ENCODE assay signal across 7 cellular contexts in genomic region chr3:43962043-43962442, GRCh38.
"Had no signal": no experiment of that assay in that cellular context is flagged by ENCODE, and none has a peak within 500 bp of the region (broad histone marks: within the 10 kb centered on the region; RNA-seq: fewer than 3 reads in every experiment).

No MANE protein-coding gene starts in this region.

- H3K4me3 Mint-ChIP-seq: H9, HFFc6 had no signal

- H3K27ac ChIP-seq: GM23248, HL-60 had no signal

- H3K27ac Mint-ChIP-seq: H9, HFFc6 had no signal

- H3K9me3 Mint-ChIP-seq: H9, HFFc6 had no signal

- ATAC-seq: K562 had no signal

- H3K4me3 ChIP-seq: GM23248, K562 had no signal

- DNase-seq: GM23248, H9, HCEC 1CT, HFFc6, IMR-90 had no signal
